ENCODE assay signal across 20 cellular contexts in genomic region chr9:132732326-132732725, GRCh38.
DNase-seq lines count a peak whose midpoint lies in the region; ATAC-seq and TF ChIP-seq lines count a peak whose summit lies in the region.
"Had no signal": no experiment of that assay in that cellular context is flagged by ENCODE, and none has a peak within 500 bp of the region (broad histone marks: within the 10 kb centered on the region; RNA-seq: fewer than 3 reads in every experiment).

No MANE protein-coding gene starts in this region.

- no peak for ATAC-seq in HG03139 (IDR thresholded peaks at IDR 0.05; ENCODE audit: unreplicated experiment)
- ATAC-seq: HCT116 had no signal

- H4K8ac ChIP-seq in mesendoderm (ENCODE audit: low read depth, low read length) = no peak overlapping the region

- no peak overlapping the region for H3K4me2 ChIP-seq in mesendoderm (ENCODE audit: low read length)
- H3K4me2 ChIP-seq: KMS-11 had no signal

- no peak overlapping the region for H2BK15ac ChIP-seq in mesendoderm (replicated peaks; ENCODE audit: low read depth)

- no peak for TF ChIP-seq EP300 in suprapubic skin (IDR thresholded peaks at IDR 0.05)

- H3K23ac ChIP-seq in mesendoderm (ENCODE audit: low read length) = no peak overlapping the region

- H3K4me1 ChIP-seq in mesendoderm (ENCODE audit: control insufficient read depth, low read depth, low read length) = no peaks in the 10 kb centered on the region
- peaks cover 53% of the 10 kb centered on the region for H3K4me1 ChIP-seq in suprapubic skin
- no peaks in the 10 kb centered on the region for H3K4me1 ChIP-seq in A673 (ENCODE audit: insufficient read depth, low read length, poor library complexity, severe bottlenecking)
- H3K4me1 ChIP-seq: Caco-2, Peyer's patch had no signal

- H3K27me3 ChIP-seq in mesendoderm (ENCODE audit: insufficient read depth, low read length, poor library complexity) = no peaks in the 10 kb centered on the region
- H3K27me3 ChIP-seq in suprapubic skin = no peaks in the 10 kb centered on the region
- peaks cover 3% of the 10 kb centered on the region for H3K27me3 ChIP-seq in A673 (replicated peaks; ENCODE audit: insufficient read depth, low read depth, low read length, poor library complexity)
- H3K27me3 ChIP-seq: Peyer's patch had no signal

- POLR2A ChIA-PET in A673 (lab: Charles Lee; ENCODE audit: low non-redundant PET) = no interaction called here

- H3K9ac ChIP-seq in mesendoderm (ENCODE audit: low read length) = no peak overlapping the region
- H3K9ac ChIP-seq: GM23248, KMS-11 had no signal

- H3K79me1 ChIP-seq in mesendoderm (ENCODE audit: low read length) = no peaks in the 10 kb centered on the region

- no peak overlapping the region for H4K5ac ChIP-seq in mesendoderm (ENCODE audit: low read length)

- no peak for TF ChIP-seq POLR2A in suprapubic skin (IDR thresholded peaks at IDR 0.05)

- H3K4me3 ChIP-seq in mesendoderm (ENCODE audit: low read length) (no peak overlapping the region), suprapubic skin (no peak overlapping the region), A673 (ENCODE audit: low read depth, low read length, poor library complexity, severe bottlenecking) (no peak overlapping the region)
- H3K4me3 ChIP-seq: GM23248, Peyer's patch had no signal

- no peak overlapping the region for H2BK120ac ChIP-seq in mesendoderm (ENCODE audit: low read depth, low read length)

- H3K36me3 ChIP-seq in mesendoderm (ENCODE audit: control insufficient read depth, insufficient read depth, low read length) (no peaks in the 10 kb centered on the region), suprapubic skin (no peaks in the 10 kb centered on the region), A673 (ENCODE audit: insufficient read depth, low read length, poor library complexity, severe bottlenecking) (no peaks in the 10 kb centered on the region)
- H3K36me3 ChIP-seq: Peyer's patch had no signal

- no peaks in the 10 kb centered on the region for H3K79me2 ChIP-seq in mesendoderm (ENCODE audit: control insufficient read depth, insufficient read depth, low read length)

- intact Hi-C loops in A673 (cut with micrococcal nuclease; ENCODE audit: unreplicated experiment) = no loop called here

- no peak overlapping the region for H3K18ac ChIP-seq in mesendoderm (ENCODE audit: low read length)

- H2BK5ac ChIP-seq in mesendoderm (ENCODE audit: low read length) = no peak overlapping the region

- BruUV-seq in A673 (replicated peaks; lab: Mats Ljungman, UMichigan) = no TSS peak

- no peak overlapping the region for H2AK5ac ChIP-seq in mesendoderm (ENCODE audit: low read length)

- CTCF ChIA-PET in A673 (lab: Charles Lee) = no interaction called here

- H3K56ac ChIP-seq in mesendoderm (ENCODE audit: low read length) = no peak overlapping the region

- DNase-seq in ELR (ENCODE audit: low read depth) (peak; percentile 34), astrocyte of the hippocampus (ENCODE audit: low read depth, low spot score) (peak; percentile 64), mesendoderm (peak; percentile 21), suprapubic skin (ENCODE audit: low spot score in 2 of 2) (no peak), LoVo (ENCODE audit: low spot score) (no peak), A673 (ENCODE audit: low spot score) (no peak)
- DNase-seq in activated CD8-positive, alpha-beta memory T cell treated with anti-CD3 and anti-CD28 coated beads for 24 hours = no peak
- DNase-seq: Caco-2, DMS53, NCI-H1105 treated with DMSO at 0.1 percent for 48 hours, NCI-H187, NCI-H446 treated with DMSO at 0.1 percent for 48 hours, NCI-H82, Peyer's patch, Right ventricle myocardium superior had no signal

- H3K9me3 ChIP-seq in suprapubic skin (no peaks in the 10 kb centered on the region), A673 (ENCODE audit: low read depth, low read length, poor library complexity, severe bottlenecking) (no peaks in the 10 kb centered on the region)
- H3K9me3 ChIP-seq: Caco-2, Peyer's patch had no signal

- H3K27ac ChIP-seq in mesendoderm (ENCODE audit: low read depth, low read length) (no peak overlapping the region), suprapubic skin (peak overlapping the region; percentile 91), A673 (ENCODE audit: low read depth, low read length, poor library complexity, severe bottlenecking) (no peak overlapping the region)
- H3K27ac ChIP-seq: GM23248, HL-60, KMS-11, Peyer's patch had no signal

- TF ChIP-seq CTCF in suprapubic skin (IDR thresholded peaks at IDR 0.05) (no peak), A673 (conservative IDR thresholded peaks at IDR 0.05; ENCODE audit: low read depth, low read length) (no peak)

- H3K4ac ChIP-seq in mesendoderm (ENCODE audit: low read depth, low read length) = no peak overlapping the region

- WGBS in mesendoderm (ENCODE audit: extremely low coverage, insufficient coverage, low lambda C conversion rate) = no CpG with 5 or more reads among the region's 7 CpGs
- 68% methylated on average over 7 of the region's 7 CpGs for WGBS in suprapubic skin

Comparison
In these comparisons a context has a peak if more than half of its experiments do, and no peak if none do; other contexts are left out.
1. DNase-seq: peak in ELR (single experiment), astrocyte of the hippocampus (single experiment) and mesendoderm (single experiment); none in suprapubic skin (0 of 2), LoVo (single experiment), A673 (single experiment) and activated CD8-positive, alpha-beta memory T cell treated with anti-CD3 and anti-CD28 coated beads for 24 hours (single experiment).